In genomic region chr17:80744725-80745124, GRCh38 we compare ENCODE assay signal across 7 cellular contexts.
A peak's percentile ranks its signal among the peaks of the same experiment; 100 is the strongest.
DNase-seq lines count a peak whose midpoint lies in the region; ATAC-seq, FAIRE-seq and TF ChIP-seq lines count a peak whose summit lies in the region.
"Not testable (repeated sequence)": the region's sequence is repeated elsewhere in the genome, so short reads cannot be mapped to it uniquely, and the experiment has no call there.

No MANE protein-coding gene starts in this region.

- H3K79me2 ChIP-seq in DOHH2 (ENCODE audit: control insufficient read depth, low read length); K562 (ENCODE audit: control insufficient read depth, insufficient read depth, low read length): not testable (repeated sequence)

- H3K9me3 Mint-ChIP-seq in T-helper 2 cell treated with Interferon-gamma antibody and Interleukin-4, amounts not matched to agents 5 μg/mL and 100 μg/mL, for 36 hours; activated T-helper 1 cell treated with anti-CD3 and anti-CD28 coated beads, Interleukin-12 subunit alpha, Interleukin-12 subunit beta, Interleukin-2, Interleukin-4 antibody, amounts not matched to agents 30 ng/mL and 10 ng/mL and 1 ng/mL, durations not matched to agents 14 hours and 24 hours and 36 hours; naive thymus-derived CD4-positive, alpha-beta T cell: not testable (repeated sequence)

- not testable (repeated sequence) for H4K20me1 ChIP-seq in DOHH2 (ENCODE audit: control insufficient read depth, insufficient read depth, low read depth, low read length); K562 (replicated peaks; ENCODE audit: control insufficient read depth, insufficient read depth, low read length)

- H3K36me3 ChIP-seq in DOHH2 (ENCODE audit: control insufficient read depth, low read length) (peaks cover 17% of the 10 kb centered on the region), K562 (ENCODE audit: control insufficient read depth, insufficient read depth, low read length) (peaks cover 11% of the 10 kb centered on the region; the same call in 2 of the 3 replicates)
- not testable (repeated sequence) for H3K36me3 ChIP-seq in naive thymus-derived CD4-positive, alpha-beta T cell (ENCODE audit: control insufficient read depth in 2 of 3, insufficient read depth in 3 of 3, low read length in 3 of 3); gastrocnemius medialis; thymus (ENCODE audit: control insufficient read depth, insufficient read depth)

- H3K4me1 ChIP-seq in DOHH2 (ENCODE audit: control insufficient read depth, low read length) (peaks cover 49% of the 10 kb centered on the region), gastrocnemius medialis (peaks cover 27 to 28% of the 10 kb centered on the region in 2 donors), thymus (ENCODE audit: control insufficient read depth, insufficient read depth, low read length) (peaks cover 20% of the 10 kb centered on the region)
- H3K4me1 ChIP-seq in K562 (replicated peaks in 1 of 2; ENCODE audit: control insufficient read depth in 2 of 2, insufficient read depth in 2 of 2, low read length in 2 of 2) = not testable (repeated sequence)
- H3K4me1 ChIP-seq in naive thymus-derived CD4-positive, alpha-beta T cell (ENCODE audit: control insufficient read depth in 2 of 2, insufficient read depth in 2 of 2, low read length in 2 of 2) = peaks cover 0 to 47% of the 10 kb centered on the region in 2 donors

- not testable (repeated sequence) for H3K27me3 Mint-ChIP-seq in T-helper 2 cell treated with Interferon-gamma antibody and Interleukin-4, amounts not matched to agents 5 μg/mL and 100 μg/mL, for 36 hours (ENCODE audit: low read depth); activated T-helper 1 cell treated with anti-CD3 and anti-CD28 coated beads, Interleukin-12 subunit alpha, Interleukin-12 subunit beta, Interleukin-2, Interleukin-4 antibody, amounts not matched to agents 30 ng/mL and 10 ng/mL and 1 ng/mL, durations not matched to agents 14 hours and 24 hours and 36 hours (ENCODE audit: insufficient read depth); naive thymus-derived CD4-positive, alpha-beta T cell

- intact Hi-C loops in activated T-helper 1 cell treated with anti-CD3 and anti-CD28 coated beads, Interleukin-12 subunit alpha, Interleukin-12 subunit beta, Interleukin-2, Interleukin-4 antibody, amounts not matched to agents 30 ng/mL and 10 ng/mL and 1 ng/mL, durations not matched to agents 14 hours and 24 hours and 36 hours (cut with micrococcal nuclease); K562 (cut with micrococcal nuclease); gastrocnemius medialis (cut with DNase I; ENCODE audit: low total_unique reads): not testable (repeated sequence)
- intact Hi-C loops in naive thymus-derived CD4-positive, alpha-beta T cell (cut with micrococcal nuclease) = loop anchor here in 1 of 2 donors (5.0 kb wide), 2 partner anchors 42 to 118 kb away; no protein-coding TSS in a partner anchor

- H3K9me3 ChIP-seq in DOHH2 (ENCODE audit: control insufficient read depth, insufficient read depth, low read length); K562 (replicated peaks; ENCODE audit: control insufficient read depth, insufficient read depth, low read depth, low read length); naive thymus-derived CD4-positive, alpha-beta T cell (ENCODE audit: control insufficient read depth in 2 of 3, low read length in 3 of 3); gastrocnemius medialis; thymus (ENCODE audit: control insufficient read depth): not testable (repeated sequence)

- peak overlapping the region; percentile 73 for H3K27ac Mint-ChIP-seq in T-helper 2 cell treated with Interferon-gamma antibody and Interleukin-4, amounts not matched to agents 5 μg/mL and 100 μg/mL, for 36 hours
- peak overlapping the region; percentile 28 for H3K27ac Mint-ChIP-seq in activated T-helper 1 cell treated with anti-CD3 and anti-CD28 coated beads, Interleukin-12 subunit alpha, Interleukin-12 subunit beta, Interleukin-2, Interleukin-4 antibody, amounts not matched to agents 30 ng/mL and 10 ng/mL and 1 ng/mL, durations not matched to agents 14 hours and 24 hours and 36 hours
- peak overlapping the region in 8 of 9 donors; percentile 61 to 84 (median 81) for H3K27ac Mint-ChIP-seq in naive thymus-derived CD4-positive, alpha-beta T cell

- H3K9me1 ChIP-seq in K562 (ENCODE audit: control insufficient read depth, insufficient read depth, low read length) = not testable (repeated sequence)

- not testable (repeated sequence) for H3K4me3 Mint-ChIP-seq in T-helper 2 cell treated with Interferon-gamma antibody and Interleukin-4, amounts not matched to agents 5 μg/mL and 100 μg/mL, for 36 hours
- H3K4me3 Mint-ChIP-seq in activated T-helper 1 cell treated with anti-CD3 and anti-CD28 coated beads, Interleukin-12 subunit alpha, Interleukin-12 subunit beta, Interleukin-2, Interleukin-4 antibody, amounts not matched to agents 30 ng/mL and 10 ng/mL and 1 ng/mL, durations not matched to agents 14 hours and 24 hours and 36 hours = peak overlapping the region; percentile 12
- H3K4me3 Mint-ChIP-seq in naive thymus-derived CD4-positive, alpha-beta T cell = peak overlapping the region in 7 of 10 donors; percentile 19 to 72 (median 52)

- not testable (repeated sequence) for BruUV-seq in K562 (replicated peaks; lab: Mats Ljungman, UMichigan)

- ATAC-seq in K562; naive thymus-derived CD4-positive, alpha-beta T cell; gastrocnemius medialis: not testable (repeated sequence)

- H3F3A ChIP-seq in DOHH2 (ENCODE audit: control insufficient read depth, insufficient read depth) = not testable (repeated sequence)

- H3K27me3 ChIP-seq in DOHH2 (ENCODE audit: control insufficient read depth, low read length); K562 (ENCODE audit: control insufficient read depth in 2 of 2, insufficient read depth in 2 of 2, low read length in 2 of 2); naive thymus-derived CD4-positive, alpha-beta T cell (ENCODE audit: control insufficient read depth in 2 of 2, insufficient read depth in 2 of 2, low read length in 2 of 2); gastrocnemius medialis; thymus (ENCODE audit: control insufficient read depth, insufficient read depth): not testable (repeated sequence)

- POLR2A ChIA-PET in K562 (lab: Yijun Ruan, JAX) = not testable (repeated sequence)
- POLR2A ChIA-PET in naive thymus-derived CD4-positive, alpha-beta T cell (lab: Charles Lee) = interaction anchor here (0.5 to 0.7 kb wide), 2 partner anchors 85 to 99 kb away, joined by 3 read pairs; no protein-coding TSS in a partner anchor

- not testable (repeated sequence) for DNase-seq in T-helper 2 cell treated with Interferon-gamma antibody and Interleukin-4, amounts not matched to agents 5 μg/mL and 100 μg/mL, for 36 hours (ENCODE audit: low spot score); activated T-helper 1 cell treated with anti-CD3 and anti-CD28 coated beads, Interleukin-12 subunit alpha, Interleukin-12 subunit beta, Interleukin-2, Interleukin-4 antibody, amounts not matched to agents 30 ng/mL and 10 ng/mL and 1 ng/mL, durations not matched to agents 14 hours and 24 hours and 36 hours (ENCODE audit: low spot score); K562 (ENCODE audit: extremely low read depth in 1 of 4, low spot score in 3 of 4); naive thymus-derived CD4-positive, alpha-beta T cell; gastrocnemius medialis

- not testable (repeated sequence) for TF ChIP-seq CTCF in DOHH2 (IDR thresholded peaks at IDR 0.05; ENCODE audit: low read depth, low read length, poor library complexity, severe bottlenecking); K562 (IDR thresholded peaks at IDR 0.05 in 2 of 3, conservative IDR thresholded peaks at IDR 0.05 in 1 of 3; ENCODE audit: insufficient read depth in 2 of 3, low read depth in 1 of 3, low read length in 3 of 3); gastrocnemius medialis (IDR thresholded peaks at IDR 0.05 in 4 of 5, conservative IDR thresholded peaks at IDR 0.05 in 1 of 5)

- H2AFZ ChIP-seq in K562 (ENCODE audit: low read depth, low read length) = not testable (repeated sequence)

- not testable (repeated sequence) for FAIRE-seq in K562 (lab: Jason Lieb, UNC)

- TF ChIP-seq EP300 in K562 (IDR thresholded peaks at IDR 0.05; ENCODE audit: low read length) = not testable (repeated sequence)

- not testable (repeated sequence) for H3K9ac ChIP-seq in K562 (ENCODE audit: insufficient read depth in 1 of 2, low read depth in 2 of 2, low read length in 2 of 2)

- not testable (repeated sequence) for H3K4me3 ChIP-seq in DOHH2 (ENCODE audit: low read length); K562
- H3K4me3 ChIP-seq in naive thymus-derived CD4-positive, alpha-beta T cell (ENCODE audit: low read length) = peak overlapping the region; percentile 9
- H3K4me3 ChIP-seq in gastrocnemius medialis (peak overlapping the region in 1 of 4 donors; percentile 10), thymus (ENCODE audit: low read length) (peak overlapping the region; percentile 12)

- peak overlapping the region; percentile 9; the same call in 1 of the 2 replicates for H3K4me2 ChIP-seq in DOHH2 (ENCODE audit: low read length)
- H3K4me2 ChIP-seq in K562 (ENCODE audit: insufficient read depth, low read length) = not testable (repeated sequence)

- H3K4me1 Mint-ChIP-seq in T-helper 2 cell treated with Interferon-gamma antibody and Interleukin-4, amounts not matched to agents 5 μg/mL and 100 μg/mL, for 36 hours (ENCODE audit: low read depth) = peaks cover 37% of the 10 kb centered on the region
- H3K4me1 Mint-ChIP-seq in activated T-helper 1 cell treated with anti-CD3 and anti-CD28 coated beads, Interleukin-12 subunit alpha, Interleukin-12 subunit beta, Interleukin-2, Interleukin-4 antibody, amounts not matched to agents 30 ng/mL and 10 ng/mL and 1 ng/mL, durations not matched to agents 14 hours and 24 hours and 36 hours (ENCODE audit: low read depth) = peaks cover 52% of the 10 kb centered on the region
- H3K4me1 Mint-ChIP-seq in naive thymus-derived CD4-positive, alpha-beta T cell = peaks cover 31 to 76% (median 60%) of the 10 kb centered on the region in 7 donors

- not testable (repeated sequence) for H3K9me2 ChIP-seq in DOHH2 (replicated peaks; ENCODE audit: control insufficient read depth, low read length)

- in situ Hi-C loops in K562 (cut with MboI); gastrocnemius medialis (cut with MboI; ENCODE audit: low sequenced_read_pairs in 4 of 4): not testable (repeated sequence)

- not testable (repeated sequence) for TF ChIP-seq RAD21 in K562 (CRISPR knock-in tag; conservative IDR thresholded peaks at IDR 0.05 in 1 of 2, IDR thresholded peaks at IDR 0.05 in 1 of 2)

- peak overlapping the region; percentile 47 for H3K27ac ChIP-seq in DOHH2 (ENCODE audit: low read depth, low read length)
- H3K27ac ChIP-seq in K562 (ENCODE audit: extremely low read depth, low read depth, low read length); thymus (ENCODE audit: low read depth): not testable (repeated sequence)
- peak overlapping the region; percentile 20 for H3K27ac ChIP-seq in naive thymus-derived CD4-positive, alpha-beta T cell (ENCODE audit: low read depth, low read length)
- peak overlapping the region; percentile 84 to 95 (median 89) for H3K27ac ChIP-seq in gastrocnemius medialis

- no CpG with 5 or more reads among the region's 1 CpG for WGBS in K562 (ENCODE audit: insufficient coverage, low coverage, missing lambda C conversion rate)
- WGBS in thymus = 90% methylated on average over 1 of the region's 1 CpG

- CTCF ChIA-PET in K562 (lab: Yijun Ruan, JAX; ENCODE audit: low intra/inter-chr PET ratio); naive thymus-derived CD4-positive, alpha-beta T cell (lab: Charles Lee): not testable (repeated sequence)

- TF ChIP-seq POLR2A in K562 (conservative IDR thresholded peaks at IDR 0.05); gastrocnemius medialis (IDR thresholded peaks at IDR 0.05): not testable (repeated sequence)

- H3K36me3 Mint-ChIP-seq in T-helper 2 cell treated with Interferon-gamma antibody and Interleukin-4, amounts not matched to agents 5 μg/mL and 100 μg/mL, for 36 hours (ENCODE audit: low read depth) = peaks cover 42% of the 10 kb centered on the region
- H3K36me3 Mint-ChIP-seq in activated T-helper 1 cell treated with anti-CD3 and anti-CD28 coated beads, Interleukin-12 subunit alpha, Interleukin-12 subunit beta, Interleukin-2, Interleukin-4 antibody, amounts not matched to agents 30 ng/mL and 10 ng/mL and 1 ng/mL, durations not matched to agents 14 hours and 24 hours and 36 hours (ENCODE audit: low read depth) = peaks cover 39% of the 10 kb centered on the region
- H3K36me3 Mint-ChIP-seq in naive thymus-derived CD4-positive, alpha-beta T cell = peaks cover 7 to 50% (median 14%) of the 10 kb centered on the region in 5 donors

Comparison
In these comparisons a context has a peak if more than half of its experiments do, and no peak if none do; other contexts are left out.
1. H3K27ac Mint-ChIP-seq: peak in every context shown above with its lines; median percentile 81 in naive thymus-derived CD4-positive, alpha-beta T cell; 73 in T-helper 2 cell treated with Interferon-gamma antibody and Interleukin-4, amounts not matched to agents 5 μg/mL and 100 μg/mL, for 36 hours; 28 in activated T-helper 1 cell treated with anti-CD3 and anti-CD28 coated beads, Interleukin-12 subunit alpha, Interleukin-12 subunit beta, Interleukin-2, Interleukin-4 antibody, amounts not matched to agents 30 ng/mL and 10 ng/mL and 1 ng/mL, durations not matched to agents 14 hours and 24 hours and 36 hours.